In genomic region chr2:9653485-9654271, GRCh38 we compare ENCODE assay signal across 1 cellular context.
TF ChIP-seq lines count a peak whose summit lies in the region.

No MANE protein-coding gene starts in this region.

TF ChIP-seq in IMR-90, 13 proteins besides CTCF, POLR2A, EP300 and RAD21:
- TF ChIP-seq CHD1 (IDR thresholded peaks at IDR 0.05; ENCODE audit: low read depth, low read length) (no peak), NFE2L2 (IDR thresholded peaks at IDR 0.05; ENCODE audit: low read depth, low read length) (no peak), ELK1 (IDR thresholded peaks at IDR 0.05; ENCODE audit: borderline replicate concordance, low read depth, low read length) (no peak), MAFK (IDR thresholded peaks at IDR 0.05; ENCODE audit: low read depth, low read length) (no peak), MXI1 (IDR thresholded peaks at IDR 0.05; ENCODE audit: borderline replicate concordance, low read depth, low read length) (no peak), FOS (IDR thresholded peaks at IDR 0.05; ENCODE audit: low read depth, low read length) (no peak), RCOR1 (IDR thresholded peaks at IDR 0.05; ENCODE audit: insufficient replicate concordance, low read length) (no peak)
